1 cellular context compared by ENCODE assay signal in genomic region chr5:126363658-126364057, GRCh38.
TF ChIP-seq lines count a peak whose summit lies in the region.

No MANE protein-coding gene starts in this region.

TF ChIP-seq in HepG2, 621 proteins besides CTCF, POLR2A, EP300 and RAD21 (continued from another document):
- TF ChIP-seq ARID5B (CRISPR knock-in tag; IDR thresholded peaks at IDR 0.05), result peak; percentile 78
- TF ChIP-seq ZNF333 (CRISPR knock-in tag; IDR thresholded peaks at IDR 0.05; ENCODE audit: borderline replicate concordance), result no peak
- peak; percentile 62 for TF ChIP-seq SAP130 (CRISPR knock-in tag; IDR thresholded peaks at IDR 0.05; ENCODE audit: low read depth)
- TF ChIP-seq CEBPG (CRISPR knock-in tag; IDR thresholded peaks at IDR 0.05), result peak; percentile 86
- TF ChIP-seq GATAD2A (CRISPR knock-in tag; IDR thresholded peaks at IDR 0.05), result peak; percentile 57
TF ChIP-seq in HepG2: peak in this region for 34.
